ENCODE assay signal across 10 cellular contexts in the genomic region with DNA sequence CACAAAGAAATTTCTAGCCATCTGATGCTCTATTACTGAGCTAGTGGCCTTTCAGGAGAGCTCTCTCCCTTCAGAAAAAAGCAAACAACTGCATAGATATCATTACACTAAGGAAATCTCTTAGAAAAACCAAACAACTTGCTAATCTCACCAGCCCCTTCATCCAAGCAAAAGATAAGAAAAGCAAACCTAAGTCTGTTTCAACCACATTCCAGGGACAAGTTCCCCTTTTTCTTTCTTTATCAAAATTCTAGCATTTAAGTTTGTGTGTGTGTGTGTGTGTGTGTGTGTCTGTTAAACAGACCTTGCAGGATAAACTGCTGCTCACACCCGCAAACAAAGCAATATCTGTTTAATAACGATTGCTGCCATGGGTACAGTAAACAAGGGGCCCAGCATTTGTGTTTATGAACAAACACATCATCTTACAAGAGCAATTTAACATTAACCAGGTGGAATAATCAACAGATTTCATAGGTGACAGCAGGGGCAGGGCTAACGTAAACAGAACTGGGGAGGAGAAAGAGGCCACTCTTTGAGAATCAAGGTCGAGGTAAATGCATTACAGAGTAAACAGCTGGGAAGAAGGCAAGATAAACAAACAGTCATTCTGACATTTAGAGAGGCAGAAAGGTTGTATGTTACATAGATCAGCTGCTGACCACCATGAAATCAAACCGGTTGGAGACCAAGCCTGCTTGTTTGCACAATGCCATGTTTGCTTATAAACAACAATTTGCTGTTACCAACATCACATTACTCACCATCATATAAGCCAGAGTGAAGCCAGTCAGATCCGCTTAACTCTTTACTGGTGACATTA.
DNase-seq lines count a peak whose midpoint lies in the region; ATAC-seq and TF ChIP-seq lines count a peak whose summit lies in the region.
"Had no signal": no experiment of that assay in that cellular context is flagged by ENCODE, and none has a peak within 500 bp of the region (broad histone marks: within the 10 kb centered on the region; RNA-seq: fewer than 3 reads in every experiment).

No MANE protein-coding gene starts in this region.

- no peak overlapping the region for H3K4me3 Mint-ChIP-seq in activated naive CD8-positive, alpha-beta T cell treated with anti-CD3 and anti-CD28 coated beads, Interleukin-2, amount 10 ng/mL, durations not matched to agents 7 days and 5 days
- no peak overlapping the region for H3K4me3 Mint-ChIP-seq in activated CD8-positive, alpha-beta memory T cell treated with anti-CD3 and anti-CD28 coated beads, Interleukin-2, amount 10 ng/mL, durations not matched to agents 7 days and 5 days
- H3K4me3 Mint-ChIP-seq: stimulated activated effector memory CD8-positive, alpha-beta T cell treated with anti-CD3 and anti-CD28 coated beads, Interleukin-12 subunit alpha, Interleukin-12 subunit beta, amount 100 ng/mL, for 72 hours had no signal

- H3K9me3 Mint-ChIP-seq in activated naive CD8-positive, alpha-beta T cell treated with anti-CD3 and anti-CD28 coated beads, Interleukin-2, amount 10 ng/mL, durations not matched to agents 7 days and 5 days, result no peaks in the 10 kb centered on the region
- H3K9me3 Mint-ChIP-seq in activated CD8-positive, alpha-beta memory T cell treated with anti-CD3 and anti-CD28 coated beads, Interleukin-2, amount 10 ng/mL, durations not matched to agents 7 days and 5 days (ENCODE audit: low read depth), result no peaks in the 10 kb centered on the region
- H3K9me3 Mint-ChIP-seq: stimulated activated effector memory CD8-positive, alpha-beta T cell treated with anti-CD3 and anti-CD28 coated beads, Interleukin-12 subunit alpha, Interleukin-12 subunit beta, amount 100 ng/mL, for 72 hours had no signal

- peaks cover 20 to 41% of the 10 kb centered on the region in 2 donors for H3K4me1 ChIP-seq in muscle layer of duodenum (ENCODE audit: control insufficient read depth in 1 of 2, insufficient read depth in 2 of 2, low read length in 2 of 2)
- peaks cover 0 to 52% of the 10 kb centered on the region in 2 donors for H3K4me1 ChIP-seq in right atrium auricular region

- H3K27me3 ChIP-seq in muscle layer of duodenum (ENCODE audit: low read depth, low read length), result no peaks in the 10 kb centered on the region
- no peaks in the 10 kb centered on the region for H3K27me3 ChIP-seq in right atrium auricular region

- no peaks in the 10 kb centered on the region for H3K27me3 Mint-ChIP-seq in activated naive CD8-positive, alpha-beta T cell treated with anti-CD3 and anti-CD28 coated beads, Interleukin-2, amount 10 ng/mL, durations not matched to agents 7 days and 5 days
- H3K27me3 Mint-ChIP-seq in activated CD8-positive, alpha-beta memory T cell treated with anti-CD3 and anti-CD28 coated beads, Interleukin-2, amount 10 ng/mL, durations not matched to agents 7 days and 5 days, result no peaks in the 10 kb centered on the region

- H3K4me3 ChIP-seq in muscle layer of duodenum (ENCODE audit: low read depth in 1 of 2, low read length in 2 of 2) (no peak overlapping the region), right atrium auricular region (no peak overlapping the region)

- H3K27ac ChIP-seq in muscle layer of duodenum (ENCODE audit: low read length) (peak overlapping the region; percentile 65), right atrium auricular region (peak overlapping the region in 1 of 2 donors; percentile 73)

- CTCF ChIA-PET in activated CD8-positive, alpha-beta memory T cell treated with anti-CD3 and anti-CD28 coated beads, Interleukin-2, amount 10 ng/mL, durations not matched to agents 7 days and 5 days (lab: Charles Lee), result no interaction called here

- peaks cover 20% of the 10 kb centered on the region for H3K36me3 Mint-ChIP-seq in activated naive CD8-positive, alpha-beta T cell treated with anti-CD3 and anti-CD28 coated beads, Interleukin-2, amount 10 ng/mL, durations not matched to agents 7 days and 5 days
- peaks cover 3% of the 10 kb centered on the region for H3K36me3 Mint-ChIP-seq in activated CD8-positive, alpha-beta memory T cell treated with anti-CD3 and anti-CD28 coated beads, Interleukin-2, amount 10 ng/mL, durations not matched to agents 7 days and 5 days
- H3K36me3 Mint-ChIP-seq: stimulated activated effector memory CD8-positive, alpha-beta T cell treated with anti-CD3 and anti-CD28 coated beads, Interleukin-12 subunit alpha, Interleukin-12 subunit beta, amount 100 ng/mL, for 72 hours had no signal

- peak; percentile 37 for DNase-seq in DMS153 treated with DMSO at 0.1 percent for 48 hours (lab: John Stamatoyannopoulos, UW; ENCODE audit: unreplicated experiment)
- peak; percentile 89 for DNase-seq in NCI-H146 (lab: John Stamatoyannopoulos, UW)
- no peak for DNase-seq in activated naive CD8-positive, alpha-beta T cell treated with anti-CD3 and anti-CD28 coated beads, Interleukin-2, amount 10 ng/mL, durations not matched to agents 7 days and 5 days
- DNase-seq in activated CD8-positive, alpha-beta memory T cell treated with anti-CD3 and anti-CD28 coated beads, Interleukin-2, amount 10 ng/mL, durations not matched to agents 7 days and 5 days, result no peak
- no peak for DNase-seq in DMS 273 (lab: John Stamatoyannopoulos, UW; ENCODE audit: unreplicated experiment)
- DNase-seq in right atrium auricular region (ENCODE audit: low spot score), result no peak
- DNase-seq: activated gamma-delta T cell had no signal

- peak overlapping the region; percentile 11 for H3K27ac Mint-ChIP-seq in activated naive CD8-positive, alpha-beta T cell treated with anti-CD3 and anti-CD28 coated beads, Interleukin-2, amount 10 ng/mL, durations not matched to agents 7 days and 5 days
- no peak overlapping the region for H3K27ac Mint-ChIP-seq in activated CD8-positive, alpha-beta memory T cell treated with anti-CD3 and anti-CD28 coated beads, Interleukin-2, amount 10 ng/mL, durations not matched to agents 7 days and 5 days
- H3K27ac Mint-ChIP-seq: stimulated activated effector memory CD8-positive, alpha-beta T cell treated with anti-CD3 and anti-CD28 coated beads, Interleukin-12 subunit alpha, Interleukin-12 subunit beta, amount 100 ng/mL, for 72 hours had no signal

- ATAC-seq in activated naive CD8-positive, alpha-beta T cell treated with anti-CD3 and anti-CD28 coated beads, Interleukin-2, amount 10 ng/mL, durations not matched to agents 7 days and 5 days (ENCODE audit: low read depth), result no peak
- ATAC-seq in activated CD8-positive, alpha-beta memory T cell treated with anti-CD3 and anti-CD28 coated beads, Interleukin-2, amount 10 ng/mL, durations not matched to agents 7 days and 5 days, result no peak
- ATAC-seq in GM21529 (IDR thresholded peaks at IDR 0.05; ENCODE audit: unreplicated experiment), result no peak
- ATAC-seq: stimulated activated effector memory CD8-positive, alpha-beta T cell treated with anti-CD3 and anti-CD28 coated beads, Interleukin-12 subunit alpha, Interleukin-12 subunit beta, amount 100 ng/mL, for 72 hours had no signal

- H3K36me3 ChIP-seq in muscle layer of duodenum (ENCODE audit: control insufficient read depth in 1 of 2, insufficient read depth in 2 of 2, low read length in 2 of 2) (no peaks in the 10 kb centered on the region), right atrium auricular region (no peaks in the 10 kb centered on the region)

- no peaks in the 10 kb centered on the region for H3K9me3 ChIP-seq in muscle layer of duodenum (ENCODE audit: control insufficient read depth in 1 of 2, low read length in 2 of 2)
- no peaks in the 10 kb centered on the region for H3K9me3 ChIP-seq in right atrium auricular region

- H3K4me1 Mint-ChIP-seq in activated naive CD8-positive, alpha-beta T cell treated with anti-CD3 and anti-CD28 coated beads, Interleukin-2, amount 10 ng/mL, durations not matched to agents 7 days and 5 days, result peaks cover 43% of the 10 kb centered on the region
- peaks cover 3% of the 10 kb centered on the region for H3K4me1 Mint-ChIP-seq in activated CD8-positive, alpha-beta memory T cell treated with anti-CD3 and anti-CD28 coated beads, Interleukin-2, amount 10 ng/mL, durations not matched to agents 7 days and 5 days

- POLR2A ChIA-PET in activated naive CD8-positive, alpha-beta T cell treated with anti-CD3 and anti-CD28 coated beads, Interleukin-2, amount 10 ng/mL, durations not matched to agents 7 days and 5 days (lab: Charles Lee), result interaction anchor here (1.1 kb wide), 1 partner anchor 77 kb away, joined by 7 read pairs; no protein-coding TSS in a partner anchor

- no peak for TF ChIP-seq CTCF in right atrium auricular region (IDR thresholded peaks at IDR 0.05)

Comparison
In these comparisons a context has a peak if more than half of its experiments do, and no peak if none do; other contexts are left out.
1. DNase-seq: peak in DMS153 treated with DMSO at 0.1 percent for 48 hours (single experiment) and NCI-H146 (single experiment); none in activated naive CD8-positive, alpha-beta T cell treated with anti-CD3 and anti-CD28 coated beads, Interleukin-2, amount 10 ng/mL, durations not matched to agents 7 days and 5 days (single experiment), activated CD8-positive, alpha-beta memory T cell treated with anti-CD3 and anti-CD28 coated beads, Interleukin-2, amount 10 ng/mL, durations not matched to agents 7 days and 5 days (single experiment), DMS 273 (single experiment) and right atrium auricular region (single experiment).